In genomic region chr20:63253065-63253437, GRCh38 we compare ENCODE assay signal across 1 cellular context.
TF ChIP-seq lines count a peak whose summit lies in the region.

No MANE protein-coding gene starts in this region.

TF ChIP-seq in A549, 52 proteins besides CTCF, POLR2A, EP300 and RAD21 (continued from another document):
- TF ChIP-seq REST (IDR thresholded peaks at IDR 0.05) (no peak), ATOH8 (CRISPR knock-in tag; IDR thresholded peaks at IDR 0.05; ENCODE audit: low read depth) (no peak), ELK1 (IDR thresholded peaks at IDR 0.05; ENCODE audit: low read depth, low read length) (no peak), MAZ (IDR thresholded peaks at IDR 0.05; ENCODE audit: borderline replicate concordance, low read depth, low read length) (no peak), FOXS1 (CRISPR knock-in tag; IDR thresholded peaks at IDR 0.05) (no peak), FOSL2 (IDR thresholded peaks at IDR 0.05) (no peak), FOSL2 (CRISPR knock-in tag; IDR thresholded peaks at IDR 0.05) (no peak), RARB (CRISPR knock-in tag; IDR thresholded peaks at IDR 0.05) (no peak), ZNF302 (CRISPR knock-in tag; IDR thresholded peaks at IDR 0.05) (no peak), ZC3H11A (IDR thresholded peaks at IDR 0.05) (no peak), RNF2 (IDR thresholded peaks at IDR 0.05; ENCODE audit: borderline replicate concordance, low read depth) (no peak), HOXB13 (CRISPR knock-in tag; IDR thresholded peaks at IDR 0.05; ENCODE audit: low read depth) (no peak), HOXB5 (CRISPR knock-in tag; IDR thresholded peaks at IDR 0.05) (no peak)
TF ChIP-seq in A549: peak in this region for 0.
